Comparison of ENCODE assay signal across 24 cellular contexts in genomic region chr12:26290560-26290959, GRCh38.
"Had no signal": no experiment of that assay in that cellular context is flagged by ENCODE, and none has a peak within 500 bp of the region (broad histone marks: within the 10 kb centered on the region; RNA-seq: fewer than 3 reads in every experiment).

No MANE protein-coding gene starts in this region.

- H3K4me2 ChIP-seq: neural progenitor cell had no signal

- DNase-seq: natural killer cell; occipital lobe; ovary; posterior cingulate gyrus; psoas muscle; right cardiac atrium; stimulated activated CD4-positive, alpha-beta T cell treated with anti-CD3 and anti-CD28 coated beads, Interleukin-15, amount 100 ng/mL, for 24 hours; stimulated activated CD4-positive, alpha-beta T cell treated with anti-CD3 and anti-CD28 coated beads, Interleukin-2, amount 100 ng/mL, for 24 hours; stimulated activated CD4-positive, alpha-beta T cell treated with anti-CD3 and anti-CD28 coated beads, Interleukin-2, amount 100 ng/mL, for 48 hours; stimulated activated CD4-positive, alpha-beta T cell treated with anti-CD3 and anti-CD28 coated beads, Interleukin-4, amount 100 ng/mL, for 24 hours; stimulated activated naive B cell treated with anti-CD40 and anti-IgM and Interleukin-4, amounts not matched to agents 10 μg/mL and 1 μg/mL and 100 μg/mL, for 72 hours; stimulated activated naive CD4-positive, alpha-beta T cell treated with Interleukin-2 at 50 U/mL for 16 hours; stomach; thyroid gland; trophoblast cell; upper lobe of left lung had no signal

- ATAC-seq: natural killer cell; psoas muscle; right cardiac atrium; sciatic nerve; stimulated activated effector memory CD8-positive, alpha-beta T cell treated with anti-CD3 and anti-CD28 coated beads, Interleukin-12 subunit alpha, Interleukin-12 subunit beta, amount 100 ng/mL, for 72 hours; stimulated activated naive B cell treated with anti-CD40 and anti-IgM and Interleukin-4, amounts not matched to agents 10 μg/mL and 1 μg/mL and 100 μg/mL, for 72 hours had no signal

- H3K9me3 ChIP-seq: ovary, psoas muscle, thoracic aorta, thyroid gland, tibial nerve, upper lobe of left lung, vagina had no signal

- H3K79me2 ChIP-seq: parathyroid adenoma had no signal

- H3K27ac ChIP-seq: neural progenitor cell, ovary, parathyroid adenoma, psoas muscle, skin epidermis, stomach, thoracic aorta, thyroid gland, tibial nerve, upper lobe of left lung, vagina had no signal

- H3K4me1 ChIP-seq: neural progenitor cell, parathyroid adenoma had no signal

- H3K4me3 ChIP-seq: neural progenitor cell, ovary, psoas muscle, skin epidermis, stomach, thoracic aorta, thyroid gland, tibial nerve, upper lobe of left lung, vagina had no signal

- H2AFZ ChIP-seq: neural progenitor cell, parathyroid adenoma had no signal

- H3K27me3 ChIP-seq: neural progenitor cell, ovary, stomach, thyroid gland, tibial nerve, upper lobe of left lung, vagina had no signal

- H3K36me3 ChIP-seq: neural progenitor cell, ovary, stomach, thoracic aorta, thyroid gland, tibial nerve, upper lobe of left lung, vagina had no signal
